Comparison of ENCODE assay signal across 18 cellular contexts in genomic region chr10:26798298-26798697, GRCh38.
"Had no signal": no experiment of that assay in that cellular context is flagged by ENCODE, and none has a peak within 500 bp of the region (broad histone marks: within the 10 kb centered on the region; RNA-seq: fewer than 3 reads in every experiment).

No MANE protein-coding gene starts in this region.

- H3K27me3 Mint-ChIP-seq: activated CD4-positive, alpha-beta T cell treated with anti-CD3 and anti-CD28 coated beads, Interleukin-2, amount 10 ng/mL, durations not matched to agents 7 days and 5 days; activated T-cell treated with anti-CD3 and anti-CD28 coated beads, Interleukin-2, amount 50 U/mL, for 24 hours; naive thymus-derived CD8-positive, alpha-beta T cell had no signal

- H3K36me3 ChIP-seq: thoracic aorta, upper lobe of right lung had no signal

- H3K27ac Mint-ChIP-seq: activated CD4-positive, alpha-beta T cell treated with anti-CD3 and anti-CD28 coated beads, Interleukin-2, amount 10 ng/mL, durations not matched to agents 7 days and 5 days; activated CD8-positive, alpha-beta T cell treated with anti-CD3 and anti-CD28 coated beads, Interleukin-2, amount 10 ng/mL, durations not matched to agents 7 days and 5 days; activated T-cell treated with anti-CD3 and anti-CD28 coated beads, Interleukin-2, amount 50 U/mL, for 24 hours; activated T-helper 2 cell treated with anti-CD3 and anti-CD28 coated beads, Interferon-gamma antibody, Interleukin-2, Interleukin-4, amounts not matched to agents 10 μg/mL and 5 μg/mL and 100 μg/mL, durations not matched to agents 14 hours and 24 hours and 36 hours; endodermal cell had no signal

- H3K4me3 Mint-ChIP-seq: activated CD4-positive, alpha-beta T cell treated with anti-CD3 and anti-CD28 coated beads, Interleukin-2, amount 10 ng/mL, durations not matched to agents 7 days and 5 days; activated CD8-positive, alpha-beta T cell treated with anti-CD3 and anti-CD28 coated beads, Interleukin-2, amount 10 ng/mL, durations not matched to agents 7 days and 5 days; activated T-cell treated with anti-CD3 and anti-CD28 coated beads, Interleukin-2, amount 50 U/mL, for 24 hours; endodermal cell; stimulated activated effector memory CD8-positive, alpha-beta T cell treated with anti-CD3 and anti-CD28 coated beads, Interleukin-12 subunit alpha, Interleukin-12 subunit beta, amount 100 ng/mL, for 72 hours had no signal

- DNase-seq: activated CD4-positive, alpha-beta T cell treated with anti-CD3 and anti-CD28 coated beads, Interleukin-2, amount 10 ng/mL, durations not matched to agents 7 days and 5 days; activated CD8-positive, alpha-beta T cell treated with anti-CD3 and anti-CD28 coated beads, Interleukin-2, amount 10 ng/mL, durations not matched to agents 7 days and 5 days; activated naive CD4-positive, alpha-beta T cell treated with Interleukin-2 at 50 U/mL for 16 hours; activated T-cell treated with anti-CD3 and anti-CD28 coated beads, Interleukin-2, amount 50 U/mL, for 24 hours; dermis blood vessel endothelial cell; endodermal cell; foreskin fibroblast; mesendoderm; naive thymus-derived CD8-positive, alpha-beta T cell; stimulated activated CD4-positive, alpha-beta T cell treated with anti-CD3 and anti-CD28 coated beads, Interleukin-4, amount 100 ng/mL, for 24 hours; T1000; upper lobe of right lung had no signal

- H3K4me3 ChIP-seq: thoracic aorta, upper lobe of right lung had no signal

- ATAC-seq: activated CD4-positive, CD25-positive, alpha-beta regulatory T cell treated with anti-CD3 and anti-CD28 coated beads, Interleukin-2, amount 50 U/mL, for 24 hours; activated CD8-positive, alpha-beta T cell treated with anti-CD3 and anti-CD28 coated beads, Interleukin-2, amount 10 ng/mL, durations not matched to agents 7 days and 5 days; naive thymus-derived CD8-positive, alpha-beta T cell; sciatic nerve; stimulated activated effector memory CD8-positive, alpha-beta T cell treated with anti-CD3 and anti-CD28 coated beads, Interleukin-12 subunit alpha, Interleukin-12 subunit beta, amount 100 ng/mL, for 72 hours; upper lobe of right lung had no signal

- H3K27ac ChIP-seq: epithelial cell of prostate, thoracic aorta, upper lobe of right lung had no signal

- H3K27me3 ChIP-seq: upper lobe of right lung had no signal
